13 cellular contexts compared by ENCODE assay signal in the genomic region with DNA sequence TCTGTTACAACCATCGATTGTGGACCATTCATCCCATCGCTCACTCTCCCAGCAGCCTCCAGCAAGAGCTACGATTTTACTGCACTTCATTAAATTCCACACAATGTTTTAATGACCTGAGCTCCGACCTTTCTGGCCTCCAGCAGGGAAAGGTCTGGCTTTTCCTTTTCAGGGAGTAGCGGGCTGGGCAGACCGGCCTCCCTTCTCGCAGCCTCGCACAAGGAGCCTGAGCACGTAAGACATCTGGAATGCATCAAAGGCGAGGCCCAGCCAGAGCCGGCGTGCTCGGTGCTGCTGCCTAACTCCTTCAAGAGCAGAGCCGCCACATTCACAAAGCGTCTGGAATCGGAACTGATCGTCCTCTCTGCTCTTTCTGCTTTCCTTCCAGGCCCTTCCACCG. TPM values are rescaled to one million over a fixed set of nuclear protein-coding genes. Genes with fewer than 3 reads are reported as not detected.
DNase-seq lines count a peak whose midpoint lies in the region; ATAC-seq and TF ChIP-seq lines count a peak whose summit lies in the region.
"Had no signal": no experiment of that assay in that cellular context is flagged by ENCODE, and none has a peak within 500 bp of the region (broad histone marks: within the 10 kb centered on the region; RNA-seq: fewer than 3 reads in every experiment).

No MANE protein-coding gene starts in this region.

- peak; percentile 62 to 85 for DNase-seq in cardiac muscle cell (ENCODE audit: low read depth in 1 of 2, low spot score in 1 of 2)
- DNase-seq in cardiac septum (ENCODE audit: low spot score): no peak
- peak in 1 of 2 donors; percentile 39 for DNase-seq in foreskin keratinocyte
- peak; percentile 14 for DNase-seq in non-pigmented ciliary epithelial cell (ENCODE audit: low read depth)
- DNase-seq in erythroblast (lab: John Stamatoyannopoulos, UW): no peak
- DNase-seq in caudate nucleus (lab: John Stamatoyannopoulos, UW): no peak
- no peak for DNase-seq in HPDE6-E6E7 (ENCODE audit: extremely low spot score)
- DNase-seq: activated CD4-positive, alpha-beta T cell treated with anti-CD3 and anti-CD28 coated beads for 1 hour; activated naive CD4-positive, alpha-beta T cell treated with anti-CD3 and anti-CD28 coated beads, Interleukin-2, amount 50 U/mL, for 16 hours; GF-D8; mammary epithelial cell; SIG-M5 had no signal

- peak; percentile 23 for ATAC-seq in foreskin keratinocyte
- no peak for ATAC-seq in HG02798 (IDR thresholded peaks at IDR 0.05; ENCODE audit: poor library complexity, unreplicated experiment)

- no peak overlapping the region for H3K4me3 ChIP-seq in cardiac muscle cell

- no peaks in the 10 kb centered on the region for H3K9me3 ChIP-seq in cardiac muscle cell (ENCODE audit: low read depth)

- intact Hi-C loops in cardiac septum (cut with DNase I): no loop called here

- peaks cover 40% of the 10 kb centered on the region for H3K4me1 ChIP-seq in cardiac muscle cell (ENCODE audit: low read depth)
- H3K4me1 ChIP-seq in foreskin keratinocyte: no peaks in the 10 kb centered on the region

- peaks cover 8% of the 10 kb centered on the region for H3K36me3 ChIP-seq in cardiac muscle cell

- TF ChIP-seq POLR2A in erythroblast (IDR thresholded peaks at IDR 0.05; ENCODE audit: low read length): no peak

- TF ChIP-seq CTCF in cardiac muscle cell (IDR thresholded peaks at IDR 0.05; ENCODE audit: low read depth, low read length): no peak
- TF ChIP-seq CTCF in foreskin keratinocyte (conservative IDR thresholded peaks at IDR 0.05): no peak

- H3K27me3 ChIP-seq in cardiac muscle cell (no peaks in the 10 kb centered on the region), foreskin keratinocyte (no peaks in the 10 kb centered on the region)

- peak overlapping the region; percentile 80 for H3K27ac ChIP-seq in cardiac muscle cell
- no peak overlapping the region for H3K27ac ChIP-seq in foreskin keratinocyte
- no peak overlapping the region for H3K27ac ChIP-seq in caudate nucleus (ENCODE audit: low read depth, low read length)

RNA-seq across cellular contexts. Expression of gene FHAD1, which starts 32.5 kb away (rescaled TPM):
- 0.53 and 0.74 TPM in 2 replicates for total RNA-seq in cardiac muscle cell
- polyA plus RNA-seq in cardiac muscle cell: 0.24 and 3.5 TPM in 2 replicates
- total RNA-seq in cardiac septum: 0.32 TPM
- total RNA-seq in foreskin keratinocyte: 0.24 and 0.25 TPM in 2 replicates
- polyA plus RNA-seq in foreskin keratinocyte: 0.16 and 0.24 TPM in 2 replicates

Comparison
In these comparisons a context has a peak if more than half of its experiments do, and no peak if none do; other contexts are left out.
1. DNase-seq: peak in cardiac muscle cell (2 of 2) and non-pigmented ciliary epithelial cell (single experiment); none in cardiac septum (single experiment), erythroblast (0 of 2), caudate nucleus (0 of 61) and HPDE6-E6E7 (single experiment).